In genomic region chr10:87895430-87895829, GRCh38 we compare ENCODE assay signal across 1 cellular context.
TF ChIP-seq lines count a peak whose summit lies in the region.

No MANE protein-coding gene starts in this region.

TF ChIP-seq in HepG2, 621 proteins besides CTCF, POLR2A, EP300 and RAD21:
- TF ChIP-seq POLR2AphosphoS2 (IDR thresholded peaks at IDR 0.05; ENCODE audit: low read depth, low read length), result no peak
- no peak for TF ChIP-seq DRAP1 (CRISPR knock-in tag; IDR thresholded peaks at IDR 0.05)
- TF ChIP-seq ZNF597 (CRISPR knock-in tag; IDR thresholded peaks at IDR 0.05), result no peak
- no peak for TF ChIP-seq ARID3A (IDR thresholded peaks at IDR 0.05; ENCODE audit: low read depth, low read length)
- no peak for TF ChIP-seq ZBTB10 (CRISPR knock-in tag; IDR thresholded peaks at IDR 0.05; ENCODE audit: borderline replicate concordance)
- no peak for TF ChIP-seq ZNF816 (CRISPR knock-in tag; IDR thresholded peaks at IDR 0.05; ENCODE audit: borderline replicate concordance)
- TF ChIP-seq KLF6 (CRISPR knock-in tag; IDR thresholded peaks at IDR 0.05), result no peak
- no peak for TF ChIP-seq ZNF20 (CRISPR knock-in tag; IDR thresholded peaks at IDR 0.05)
- TF ChIP-seq HOXA5 (CRISPR knock-in tag; IDR thresholded peaks at IDR 0.05), result no peak
